ENCODE assay signal across 1 cellular context in genomic region chr10:113576853-113577252, GRCh38.
TF ChIP-seq lines count a peak whose summit lies in the region.

No MANE protein-coding gene starts in this region.

TF ChIP-seq in K562, 482 proteins besides CTCF, POLR2A, EP300 and RAD21 (continued from another document):
- TF ChIP-seq ZNF395 (CRISPR knock-in tag; IDR thresholded peaks at IDR 0.05) (no peak), EP400 (IDR thresholded peaks at IDR 0.05) (no peak), NEUROD1 (IDR thresholded peaks at IDR 0.05; ENCODE audit: borderline replicate concordance, low read depth, low read length, partially characterized antibody) (no peak), MBD1 (CRISPR knock-in tag; IDR thresholded peaks at IDR 0.05) (no peak)
TF ChIP-seq in K562: peak in this region for 4.
